In the genomic region with DNA sequence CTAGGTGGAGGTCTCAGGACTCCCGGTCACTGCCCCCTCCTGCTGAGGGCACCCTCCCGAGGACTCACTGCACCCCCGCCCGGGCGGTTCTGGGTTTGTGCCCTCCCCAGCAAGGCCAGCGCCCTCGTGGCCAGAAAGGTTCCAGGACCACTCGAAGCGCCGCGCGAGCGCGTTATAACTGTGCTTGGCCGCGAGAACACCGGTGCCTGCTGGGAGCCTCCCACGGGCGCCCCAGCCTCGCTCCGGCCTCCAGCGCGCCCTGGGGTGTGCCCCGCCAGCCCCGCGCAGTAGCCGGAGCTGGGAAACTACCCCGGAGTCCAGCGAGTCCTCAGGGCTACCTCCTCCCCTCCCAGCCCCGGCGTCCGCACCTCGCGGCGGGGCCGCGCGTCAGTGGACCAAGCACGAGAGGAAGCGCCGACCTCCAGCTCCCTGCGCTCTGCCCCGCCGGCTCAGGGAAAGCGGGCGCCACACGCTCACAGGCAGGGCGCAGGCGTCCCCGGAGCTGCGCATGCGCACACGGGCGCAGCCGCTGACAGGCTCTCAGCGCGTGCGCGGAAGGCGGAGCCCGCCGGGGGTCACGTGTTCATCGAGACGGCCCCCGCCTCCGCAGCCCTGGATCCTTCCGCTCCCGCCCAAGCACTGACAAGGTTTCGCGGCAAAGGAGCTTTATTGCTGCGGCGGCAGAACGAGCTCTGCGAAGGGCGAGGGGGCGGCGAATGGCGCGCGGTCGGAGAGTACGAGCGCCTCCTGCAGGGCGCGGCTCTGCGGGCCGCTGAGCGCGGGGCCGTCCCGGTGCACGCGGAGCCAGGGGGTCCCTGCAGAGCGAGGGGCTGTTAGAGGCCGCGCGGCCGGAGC, we compare ENCODE assay signal across 8 cellular contexts. TPM values are rescaled to one million over a fixed set of nuclear protein-coding genes. Genes with fewer than 3 reads are reported as not detected.
A peak's percentile ranks its signal among the peaks of the same experiment; 100 is the strongest.
DNase-seq lines count a peak whose midpoint lies in the region; ATAC-seq and TF ChIP-seq lines count a peak whose summit lies in the region.

A gene with protein sequence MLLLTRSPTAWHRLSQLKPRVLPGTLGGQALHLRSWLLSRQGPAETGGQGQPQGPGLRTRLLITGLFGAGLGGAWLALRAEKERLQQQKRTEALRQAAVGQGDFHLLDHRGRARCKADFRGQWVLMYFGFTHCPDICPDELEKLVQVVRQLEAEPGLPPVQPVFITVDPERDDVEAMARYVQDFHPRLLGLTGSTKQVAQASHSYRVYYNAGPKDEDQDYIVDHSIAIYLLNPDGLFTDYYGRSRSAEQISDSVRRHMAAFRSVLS (minus strand): TSS at position 495 of the 855 bp plus-strand sequence. CDS start 1,187 bp downstream, outside the sequence.

- H3K27me3 ChIP-seq in heart right ventricle (peaks cover 0 to 7% (median 0%) of the 10 kb centered on the region in 7 donors), upper lobe of right lung (no peaks in the 10 kb centered on the region)

- DNase-seq in GM12864 (ENCODE audit: low read depth) = peak; percentile 88
- peak; percentile 82 for DNase-seq in NCI-H128 (lab: John Stamatoyannopoulos, UW; ENCODE audit: unreplicated experiment)
- DNase-seq in T follicular helper cell (ENCODE audit: low read depth) = peak; percentile 97
- DNase-seq in heart right ventricle = peak; percentile 96 to 98
- peak; percentile 99 for DNase-seq in posterior vena cava (ENCODE audit: low spot score)
- DNase-seq in upper lobe of right lung = peak; percentile 99

- ATAC-seq in HG02623 (IDR thresholded peaks at IDR 0.05; ENCODE audit: unreplicated experiment) = peak; percentile 36
- ATAC-seq in heart right ventricle = peak; percentile 64 to 84 (median 76)
- ATAC-seq in upper lobe of right lung = peak; percentile 62

- H3K4me3 ChIP-seq in GM12864 (ENCODE audit: low read depth, low read length) (peak within 1 kb of the TSS; percentile 60), heart right ventricle (peak within 1 kb of the TSS; percentile 50 to 86 (median 78)), upper lobe of right lung (peak within 1 kb of the TSS; percentile 90)

- H3K27ac ChIP-seq in adipose tissue (ENCODE audit: low read depth, low read length) = peak within 1 kb of the TSS; percentile 94
- peak within 1 kb of the TSS; percentile 69 to 99 (median 94) for H3K27ac ChIP-seq in heart right ventricle
- peak within 1 kb of the TSS; percentile 93 for H3K27ac ChIP-seq in upper lobe of right lung

- TF ChIP-seq CTCF in GM12864 (IDR thresholded peaks at IDR 0.05; ENCODE audit: low read depth, low read length, missing control alignments) = peak; percentile 50
- TF ChIP-seq CTCF in heart right ventricle (IDR thresholded peaks at IDR 0.05) = peak in 8 of 9 donors; percentile 12 to 59 (median 39)
- peak; percentile 41 for TF ChIP-seq CTCF in upper lobe of right lung (IDR thresholded peaks at IDR 0.05)

- intact Hi-C loops in heart right ventricle (cut with DNase I) = loop anchor here in 5 of 10 donors (1.0 to 10.0 kb wide), 5 partner anchors 17 to 281 kb away; partner anchors contain the start of genes NCAPH2 (in 5 of the 5), SYCE3 (in 1 of the 5) and TUBGCP6 (in 1 of the 5)
- intact Hi-C loops in posterior vena cava (cut with DNase I) = no loop called here
- intact Hi-C loops in upper lobe of right lung (cut with DNase I) = no loop called here

- H3K9me3 ChIP-seq in heart right ventricle = no peaks in the 10 kb centered on the region
- H3K9me3 ChIP-seq in upper lobe of right lung = no peaks in the 10 kb centered on the region

- H3K4me1 ChIP-seq in heart right ventricle (peaks cover 9 to 54% (median 38%) of the 10 kb centered on the region in 9 donors), upper lobe of right lung (peaks cover 34% of the 10 kb centered on the region)

- 0 to 1% (median 0%) methylated on average over 84 to 99 of the region's 99 CpGs for WGBS in adipose tissue, 3 donors
- 0% methylated on average over 88 to 99 of the region's 99 CpGs for WGBS in heart right ventricle, 2 donors

- H3K36me3 ChIP-seq in heart right ventricle (peaks cover 0 to 61% (median 29%) of the 10 kb centered on the region in 9 donors), upper lobe of right lung (peaks cover 20% of the 10 kb centered on the region)

RNA-seq across cellular contexts. Expression of the gene that starts here (rescaled TPM):
- 1 to 10 TPM; 2.2 to 8.8 (median 2.3) TPM for polyA plus RNA-seq in adipose tissue
- 1 to 10 TPM in 2 of 10 donors, under 1 TPM in 2, not detected in 6; 0.57 to 2.8 (median 0.92) TPM for total RNA-seq in heart right ventricle
- 1 to 10 TPM in 1 of 2 donors, not detected in 1; 2.0 TPM for polyA plus RNA-seq in heart right ventricle
- 1 to 10 TPM in 1 of 2 donors, not detected in 1; 2.6 TPM for total RNA-seq in posterior vena cava
- 3.1 TPM for total RNA-seq in upper lobe of right lung

Comparison
In these comparisons a context has a peak if more than half of its experiments do, and no peak if none do; other contexts are left out.
1. Peak in every context shown above with its lines: DNase-seq, ATAC-seq, H3K4me3 ChIP-seq and H3K27ac ChIP-seq.